Comparison of ENCODE assay signal across 8 cellular contexts in genomic region chr20:3811421-3812258, GRCh38. TPM values are rescaled to one million over a fixed set of nuclear protein-coding genes. Genes with fewer than 3 reads are reported as not detected.
A peak's percentile ranks its signal among the peaks of the same experiment; 100 is the strongest.
DNase-seq lines count a peak whose midpoint lies in the region; ATAC-seq, FAIRE-seq and TF ChIP-seq lines count a peak whose summit lies in the region.

No MANE protein-coding gene starts in this region.

- H3K36me3 Mint-ChIP-seq in endodermal cell (ENCODE audit: low read depth), result no peaks in the 10 kb centered on the region

- peak overlapping the region; percentile 90 for H3K27ac ChIP-seq in colonic mucosa
- H3K27ac ChIP-seq in lower lobe of right lung, result peak overlapping the region; percentile 89
- no peak overlapping the region for H3K27ac ChIP-seq in endodermal cell (ENCODE audit: low read depth, low read length)

- H3K27ac Mint-ChIP-seq in endodermal cell, result no peak overlapping the region

- H3K9me3 ChIP-seq in colonic mucosa (no peaks in the 10 kb centered on the region), lower lobe of right lung (no peaks in the 10 kb centered on the region), endodermal cell (ENCODE audit: control insufficient read depth, low read length) (no peaks in the 10 kb centered on the region)

- TF ChIP-seq CTCF in colonic mucosa (IDR thresholded peaks at IDR 0.05) (no peak), lower lobe of right lung (IDR thresholded peaks at IDR 0.05) (no peak), endodermal cell (conservative IDR thresholded peaks at IDR 0.05) (no peak)

- intact Hi-C loops in colonic mucosa (cut with DNase I) (no loop called here), lower lobe of right lung (cut with DNase I) (no loop called here)

- H3K9me3 Mint-ChIP-seq in endodermal cell, result peaks cover 1% of the 10 kb centered on the region

- H3K4me3 Mint-ChIP-seq in endodermal cell, result no peak overlapping the region

- ATAC-seq in lower lobe of right lung, result peak; percentile 93 to 96
- ATAC-seq in GM21786 (IDR thresholded peaks at IDR 0.05; ENCODE audit: unreplicated experiment), result no peak

- H3K4me1 ChIP-seq in colonic mucosa (peaks cover 36% of the 10 kb centered on the region), lower lobe of right lung (peaks cover 67% of the 10 kb centered on the region), endodermal cell (ENCODE audit: control insufficient read depth, insufficient read depth, low read length) (peaks cover 4% of the 10 kb centered on the region)

- FAIRE-seq in H54 (lab: Jason Lieb, UNC), result peak; percentile 65

- WGBS in endodermal cell (ENCODE audit: insufficient coverage in 1 of 2, insufficient read length in 1 of 2), 2 experiments, result 84 to 96% methylated on average over 5 to 20 of the region's 20 CpGs

- H3K4me3 ChIP-seq in colonic mucosa (peak overlapping the region; percentile 6), lower lobe of right lung (peak overlapping the region; percentile 57), endodermal cell (ENCODE audit: low read length) (no peak overlapping the region)

- peaks cover 14% of the 10 kb centered on the region for H3K4me1 Mint-ChIP-seq in endodermal cell

- peak; percentile 84 for DNase-seq in H54 (ENCODE audit: insufficient read length, low spot score)
- DNase-seq in NCI-H446 (lab: John Stamatoyannopoulos, UW), result peak; percentile 95 to 99
- DNase-seq in activated CD4-positive, alpha-beta T cell treated with anti-CD3 and anti-CD28 coated beads, Interleukin-2, amount 50 U/mL, for 48 hours, result peak; percentile 93 to 94
- DNase-seq in colonic mucosa, result peak; percentile 99
- DNase-seq in lower lobe of right lung, result peak; percentile 98
- DNase-seq in stimulated activated CD4-positive, alpha-beta T cell treated with anti-CD3 and anti-CD28 coated beads, Interleukin-4, amount 100 ng/mL, for 48 hours (ENCODE audit: low read depth in 2 of 2), result peak; percentile 87 to 92
- no peak for DNase-seq in endodermal cell

- H3K36me3 ChIP-seq in colonic mucosa (no peaks in the 10 kb centered on the region), lower lobe of right lung (no peaks in the 10 kb centered on the region), endodermal cell (ENCODE audit: control insufficient read depth, insufficient read depth, low read length) (no peaks in the 10 kb centered on the region)

- no peak; the same call in 1 of the 2 replicates for TF ChIP-seq POLR2A in H54 (IDR thresholded peaks at IDR 0.05; ENCODE audit: low read depth, low read length)

- H3K27me3 ChIP-seq in colonic mucosa (no peaks in the 10 kb centered on the region), lower lobe of right lung (ENCODE audit: low read depth) (no peaks in the 10 kb centered on the region), endodermal cell (ENCODE audit: control insufficient read depth, insufficient read depth, low read length, poor library complexity, severe bottlenecking) (no peaks in the 10 kb centered on the region)

- peaks cover 8% of the 10 kb centered on the region for H3K27me3 Mint-ChIP-seq in endodermal cell (ENCODE audit: insufficient read depth)

- H3K9ac ChIP-seq in colonic mucosa (ENCODE audit: low read depth in 2 of 2, low read length in 2 of 2) (peak overlapping the region; percentile 40 to 92), endodermal cell (ENCODE audit: extremely low read depth, low read length, poor library complexity, severe bottlenecking) (no peak overlapping the region)

RNA-seq across cellular contexts. Expression of gene AP5S1, which starts 8.7 kb away (rescaled TPM):
- 10 to 100 TPM; 11.7 to 20.2 TPM for total RNA-seq in colonic mucosa
- total RNA-seq in lower lobe of right lung, result 11.1 TPM
- total RNA-seq in endodermal cell, result 1 to 10 TPM; 5.1 to 6.1 TPM
- polyA plus RNA-seq in endodermal cell (2013, experiment 1 of 2), result 4.1 TPM
- polyA plus RNA-seq in endodermal cell (2013, experiment 2 of 2), result 3.8 TPM

RNA-seq across cellular contexts. Expression of gene CDC25B, which starts 15.5 kb away (rescaled TPM):
- total RNA-seq in colonic mucosa (10 to 100 TPM; 41.9 to 65.5 TPM), lower lobe of right lung (97.7 TPM), endodermal cell (10 to 100 TPM; 25.7 to 33.6 TPM)
- 52.9 TPM for polyA plus RNA-seq in endodermal cell (2013, experiment 1 of 2)
- 52.3 TPM for polyA plus RNA-seq in endodermal cell (2013, experiment 2 of 2)

RNA-seq across cellular contexts. Expression of gene CENPB, which starts 25.1 kb away (rescaled TPM):
- total RNA-seq in colonic mucosa (10 to 100 TPM; 65.6 to 93.3 TPM), lower lobe of right lung (76.2 TPM), endodermal cell (10 to 100 TPM; 43.0 to 50.7 TPM)
- 43.7 TPM for polyA plus RNA-seq in endodermal cell (2013, experiment 1 of 2)
- 43.5 TPM for polyA plus RNA-seq in endodermal cell (2013, experiment 2 of 2)

RNA-seq across cellular contexts. Expression of gene SPEF1, which starts 30.4 kb away (rescaled TPM):
- total RNA-seq in colonic mucosa (not detected), lower lobe of right lung (3.9 TPM), endodermal cell (under 1 TPM; 0.35 to 0.44 TPM)
- polyA plus RNA-seq in endodermal cell (2013, experiment 1 of 2), result 0.57 TPM
- 0.66 TPM for polyA plus RNA-seq in endodermal cell (2013, experiment 2 of 2)

RNA-seq across cellular contexts. Expression of gene MAVS, which starts 35.0 kb away (rescaled TPM):
- total RNA-seq in colonic mucosa (10 to 100 TPM; 46.2 to 70.7 TPM), lower lobe of right lung (42.9 TPM), endodermal cell (10 to 100 TPM; 43.1 to 43.2 TPM)
- polyA plus RNA-seq in endodermal cell (2013, experiment 1 of 2), result 17.0 TPM
- polyA plus RNA-seq in endodermal cell (2013, experiment 2 of 2), result 16.9 TPM
